8 cellular contexts compared by ENCODE assay signal in genomic region chr14:91246051-91246852, GRCh38. TPM values are rescaled to one million over a fixed set of nuclear protein-coding genes. Genes with fewer than 3 reads are reported as not detected.
A peak's percentile ranks its signal among the peaks of the same experiment; 100 is the strongest.
DNase-seq lines count a peak whose midpoint lies in the region; ATAC-seq and TF ChIP-seq lines count a peak whose summit lies in the region.

No MANE protein-coding gene starts in this region.

- peak; percentile 53 to 54 for ATAC-seq in activated T-cell treated with anti-CD3 and anti-CD28 coated beads, Interleukin-2, amount 50 U/mL, for 4 hours
- ATAC-seq in HG03159 (IDR thresholded peaks at IDR 0.05; ENCODE audit: unreplicated experiment) (no peak), HG03460 (IDR thresholded peaks at IDR 0.05; ENCODE audit: unreplicated experiment) (no peak)

- peak overlapping the region; percentile 78 for H3K4me3 Mint-ChIP-seq in activated T-cell treated with anti-CD3 and anti-CD28 coated beads, Interleukin-2, amount 50 U/mL, for 4 hours

- H3K9me3 ChIP-seq in KOPT-K1 (ENCODE audit: insufficient read depth, low read length, poor library complexity, severe bottlenecking) (no peaks in the 10 kb centered on the region), Peyer's patch (no peaks in the 10 kb centered on the region), spleen (no peaks in the 10 kb centered on the region)

- intact Hi-C loops in spleen (cut with DNase I; ENCODE audit: low total_unique reads): no loop called here

- peak in 2 of 3 donors; percentile 61 to 84 for DNase-seq in Peyer's patch
- peak; percentile 69 for DNase-seq in activated T-cell treated with anti-CD3 and anti-CD28 coated beads, Interleukin-2, amount 50 U/mL, for 4 hours
- peak; percentile 78 for DNase-seq in spleen
- no peak for DNase-seq in SIG-M5 (lab: John Stamatoyannopoulos, UW)
- DNase-seq in GM19238 (ENCODE audit: insufficient read length, low spot score): no peak

- H3K9me3 Mint-ChIP-seq in activated T-cell treated with anti-CD3 and anti-CD28 coated beads, Interleukin-2, amount 50 U/mL, for 4 hours: peaks cover 8% of the 10 kb centered on the region

- no peaks in the 10 kb centered on the region for H3K27me3 Mint-ChIP-seq in activated T-cell treated with anti-CD3 and anti-CD28 coated beads, Interleukin-2, amount 50 U/mL, for 4 hours (ENCODE audit: low read depth)

- H3K27ac ChIP-seq in KOPT-K1 (ENCODE audit: low read depth, low read length, poor library complexity, severe bottlenecking): peak overlapping the region; percentile 88
- H3K27ac ChIP-seq in Peyer's patch: peak overlapping the region; percentile 68 to 86 (median 78)
- H3K27ac ChIP-seq in spleen: peak overlapping the region; percentile 53 to 87 (median 77)

- no peaks in the 10 kb centered on the region for H3K36me3 ChIP-seq in KOPT-K1 (ENCODE audit: insufficient read depth, low read length)
- H3K36me3 ChIP-seq in Peyer's patch: no peaks in the 10 kb centered on the region
- no peaks in the 10 kb centered on the region for H3K36me3 ChIP-seq in spleen

- H3K4me3 ChIP-seq in Peyer's patch (no peak overlapping the region), spleen (no peak overlapping the region)

- H3K4me1 Mint-ChIP-seq in activated T-cell treated with anti-CD3 and anti-CD28 coated beads, Interleukin-2, amount 50 U/mL, for 4 hours (ENCODE audit: low read depth): peaks cover 93% of the 10 kb centered on the region

- peaks cover 8% of the 10 kb centered on the region for H3K36me3 Mint-ChIP-seq in activated T-cell treated with anti-CD3 and anti-CD28 coated beads, Interleukin-2, amount 50 U/mL, for 4 hours (ENCODE audit: insufficient read depth)

- TF ChIP-seq POLR2A in Peyer's patch (IDR thresholded peaks at IDR 0.05): no peak
- TF ChIP-seq POLR2A in spleen (IDR thresholded peaks at IDR 0.05): no peak

- H3K27me3 ChIP-seq in Peyer's patch (no peaks in the 10 kb centered on the region), spleen (replicated peaks in 1 of 7) (no peaks in the 10 kb centered on the region)

- TF ChIP-seq CTCF in Peyer's patch (IDR thresholded peaks at IDR 0.05): no peak
- no peak for TF ChIP-seq CTCF in spleen (IDR thresholded peaks at IDR 0.05 in 8 of 11, conservative IDR thresholded peaks at IDR 0.05 in 3 of 11)

- WGBS in spleen, 5 donors: 81 to 91% (median 87%) methylated on average over 10 to 15 of the region's 15 CpGs

- H3K4me1 ChIP-seq in Peyer's patch (peaks cover 0 to 50% (median 41%) of the 10 kb centered on the region in 4 donors), spleen (peaks cover 32 to 96% (median 74%) of the 10 kb centered on the region in 6 donors)

RNA-seq across cellular contexts. Expression of gene GPR68, which starts 1.7 kb away (rescaled TPM):
- total RNA-seq in Peyer's patch (1 to 10 TPM in 2 of 4 donors, not detected in 2; 1.5 to 1.7 TPM), spleen (1 to 10 TPM; 1.9 to 5.2 (median 3.2) TPM)
- 1 to 10 TPM; 4.1 to 6.1 (median 6.0) TPM for total RNA-seq in activated T-cell treated with anti-CD3 and anti-CD28 coated beads, Interleukin-2, amount 50 U/mL, for 4 hours
- 1 to 10 TPM in 2 of 3 donors, under 1 TPM in 1; 0.50 to 1.7 (median 1.3) TPM for polyA plus RNA-seq in spleen

Comparison
In these comparisons a context has a peak if more than half of its experiments do, and no peak if none do; other contexts are left out.
1. DNase-seq: peak in Peyer's patch (2 of 3), activated T-cell treated with anti-CD3 and anti-CD28 coated beads, Interleukin-2, amount 50 U/mL, for 4 hours (single experiment) and spleen (single experiment); none in SIG-M5 (single experiment) and GM19238 (single experiment).
2. ATAC-seq: peak in activated T-cell treated with anti-CD3 and anti-CD28 coated beads, Interleukin-2, amount 50 U/mL, for 4 hours (2 of 2); none in HG03159 (single experiment) and HG03460 (single experiment).
3. Peak in every context shown above with its lines, with median percentiles within 50 percentile points of each other: H3K27ac ChIP-seq.